ENCODE assay signal across 14 cellular contexts in genomic region chr14:55609681-55610080, GRCh38. TPM values are rescaled to one million over a fixed set of nuclear protein-coding genes. Genes with fewer than 3 reads are reported as not detected.
DNase-seq lines count a peak whose midpoint lies in the region; ATAC-seq, FAIRE-seq and TF ChIP-seq lines count a peak whose summit lies in the region.
"Had no signal": no experiment of that assay in that cellular context is flagged by ENCODE, and none has a peak within 500 bp of the region (broad histone marks: within the 10 kb centered on the region; RNA-seq: fewer than 3 reads in every experiment).

No MANE protein-coding gene starts in this region.

- FAIRE-seq in astrocyte (lab: Jason Lieb, UNC) = no peak
- FAIRE-seq: GM12878 had no signal

- peak overlapping the region; percentile 21 for H3K27ac ChIP-seq in ACC112 (ENCODE audit: low read depth, low read length)
- peak overlapping the region; percentile 24 for H3K27ac ChIP-seq in astrocyte (ENCODE audit: low read depth, low read length)
- H3K27ac ChIP-seq in tibial artery = no peak overlapping the region
- H3K27ac ChIP-seq: left ventricle myocardium inferior had no signal

- peaks cover 93% of the 10 kb centered on the region for H3K79me2 ChIP-seq in ACC112 (ENCODE audit: control insufficient read depth, insufficient read depth, low read length, unreplicated experiment)
- H3K79me2 ChIP-seq in astrocyte (ENCODE audit: insufficient read depth, low read length) = peaks cover 100% of the 10 kb centered on the region

- intact Hi-C loops in tibial artery (cut with DNase I; ENCODE audit: low total_unique reads) = no loop called here

- H3K27me3 ChIP-seq in ACC112 (ENCODE audit: insufficient read depth, low read length) = no peaks in the 10 kb centered on the region
- no peaks in the 10 kb centered on the region for H3K27me3 ChIP-seq in astrocyte (ENCODE audit: insufficient read depth, low read length)
- no peaks in the 10 kb centered on the region for H3K27me3 ChIP-seq in tibial artery

- no peaks in the 10 kb centered on the region for H3K9me3 Mint-ChIP-seq in astrocyte (ENCODE audit: unreplicated experiment)
- no peaks in the 10 kb centered on the region for H3K9me3 Mint-ChIP-seq in natural killer cell treated with Interleukin-12 subunit alpha and Interleukin-12 subunit beta and Interleukin-15 and Interleukin-18, amount 100 ng/mL, for 72 hours
- H3K9me3 Mint-ChIP-seq: activated naive CD4-positive, alpha-beta T cell treated with anti-CD3 and anti-CD28 coated beads, Interleukin-2, amount 10 ng/mL, durations not matched to agents 7 days and 5 days had no signal

- peak overlapping the region; percentile 79 for H3K4me3 Mint-ChIP-seq in astrocyte (ENCODE audit: unreplicated experiment)
- no peak overlapping the region for H3K4me3 Mint-ChIP-seq in natural killer cell treated with Interleukin-12 subunit alpha and Interleukin-12 subunit beta and Interleukin-15 and Interleukin-18, amount 100 ng/mL, for 72 hours
- H3K4me3 Mint-ChIP-seq: activated naive CD4-positive, alpha-beta T cell treated with anti-CD3 and anti-CD28 coated beads, Interleukin-2, amount 10 ng/mL, durations not matched to agents 7 days and 5 days had no signal

- H3K27me3 Mint-ChIP-seq in astrocyte (ENCODE audit: low read depth, unreplicated experiment) = no peaks in the 10 kb centered on the region
- no peaks in the 10 kb centered on the region for H3K27me3 Mint-ChIP-seq in natural killer cell treated with Interleukin-12 subunit alpha and Interleukin-12 subunit beta and Interleukin-15 and Interleukin-18, amount 100 ng/mL, for 72 hours
- H3K27me3 Mint-ChIP-seq: activated naive CD4-positive, alpha-beta T cell treated with anti-CD3 and anti-CD28 coated beads, Interleukin-2, amount 10 ng/mL, durations not matched to agents 7 days and 5 days had no signal

- peak; percentile 49 for DNase-seq in HS-5 (ENCODE audit: low read depth)
- DNase-seq in astrocyte (ENCODE audit: low read depth) = peak; percentile 61
- DNase-seq in islet precursor cell = peak; percentile 61
- no peak for DNase-seq in tibial artery
- no peak for DNase-seq in natural killer cell treated with Interleukin-12 subunit alpha and Interleukin-12 subunit beta and Interleukin-15 and Interleukin-18, amount 100 ng/mL, for 72 hours (ENCODE audit: low spot score)
- DNase-seq: activated naive CD4-positive, alpha-beta T cell treated with anti-CD3 and anti-CD28 coated beads, Interleukin-2, amount 10 ng/mL, durations not matched to agents 7 days and 5 days; left ventricle myocardium inferior; NCI-H1417; NCI-H526; stimulated activated CD4-positive, alpha-beta T cell treated with anti-CD3 and anti-CD28 coated beads, Interleukin-15, amount 100 ng/mL, for 24 hours had no signal

- peaks cover 35% of the 10 kb centered on the region for H3K4me1 Mint-ChIP-seq in astrocyte (ENCODE audit: low read depth, unreplicated experiment)
- H3K4me1 Mint-ChIP-seq in natural killer cell treated with Interleukin-12 subunit alpha and Interleukin-12 subunit beta and Interleukin-15 and Interleukin-18, amount 100 ng/mL, for 72 hours (ENCODE audit: low read depth in 2 of 2) = peaks cover 18 to 30% of the 10 kb centered on the region in 2 donors
- H3K4me1 Mint-ChIP-seq: activated naive CD4-positive, alpha-beta T cell treated with anti-CD3 and anti-CD28 coated beads, Interleukin-2, amount 10 ng/mL, durations not matched to agents 7 days and 5 days had no signal

- ATAC-seq in GM18502 (IDR thresholded peaks at IDR 0.05; ENCODE audit: poor library complexity, unreplicated experiment) (no peak), HG02840 (IDR thresholded peaks at IDR 0.05; ENCODE audit: low FRiP score, unreplicated experiment) (no peak)
- ATAC-seq in natural killer cell treated with Interleukin-12 subunit alpha and Interleukin-12 subunit beta and Interleukin-15 and Interleukin-18, amount 100 ng/mL, for 72 hours = no peak
- ATAC-seq: GM12878 had no signal

- H3K9ac ChIP-seq in astrocyte (ENCODE audit: low read length) = peak overlapping the region; percentile 52

- H3K4me3 ChIP-seq in ACC112 (ENCODE audit: low read depth, low read length) (peak overlapping the region; percentile 60; the same call in 1 of the 2 replicates), astrocyte (ENCODE audit: insufficient read depth, low read depth, low read length) (peak overlapping the region; percentile 11), tibial artery (no peak overlapping the region)
- H3K4me3 ChIP-seq: GM12878, left ventricle myocardium inferior had no signal

- H3K4me1 ChIP-seq in ACC112 (ENCODE audit: control insufficient read depth, insufficient read depth, low read length, unreplicated experiment) = peaks cover 48% of the 10 kb centered on the region
- peaks cover 24% of the 10 kb centered on the region for H3K4me1 ChIP-seq in astrocyte (ENCODE audit: insufficient read depth, low read length)
- peaks cover 0 to 79% (median 19%) of the 10 kb centered on the region in 4 donors for H3K4me1 ChIP-seq in tibial artery

- peaks cover 4% of the 10 kb centered on the region for H3K36me3 Mint-ChIP-seq in astrocyte (ENCODE audit: low read depth, unreplicated experiment)
- peaks cover 14% of the 10 kb centered on the region for H3K36me3 Mint-ChIP-seq in natural killer cell treated with Interleukin-12 subunit alpha and Interleukin-12 subunit beta and Interleukin-15 and Interleukin-18, amount 100 ng/mL, for 72 hours

- H3K4me2 ChIP-seq in astrocyte (ENCODE audit: low read length) = peak overlapping the region; percentile 73

- no peak for TF ChIP-seq CTCF in astrocyte (IDR thresholded peaks at IDR 0.05; ENCODE audit: insufficient read depth, low read depth, low read length)
- TF ChIP-seq CTCF in tibial artery (IDR thresholded peaks at IDR 0.05) = no peak

- H3K9me3 ChIP-seq in astrocyte (ENCODE audit: insufficient read depth, low read depth, low read length) (no peaks in the 10 kb centered on the region), tibial artery (no peaks in the 10 kb centered on the region)
- H3K9me3 ChIP-seq: left ventricle myocardium inferior had no signal

- peak overlapping the region; percentile 94 for H3K27ac Mint-ChIP-seq in astrocyte (ENCODE audit: unreplicated experiment)
- H3K27ac Mint-ChIP-seq in natural killer cell treated with Interleukin-12 subunit alpha and Interleukin-12 subunit beta and Interleukin-15 and Interleukin-18, amount 100 ng/mL, for 72 hours = peak overlapping the region in 1 of 2 donors; percentile 40
- H3K27ac Mint-ChIP-seq: activated naive CD4-positive, alpha-beta T cell treated with anti-CD3 and anti-CD28 coated beads, Interleukin-2, amount 10 ng/mL, durations not matched to agents 7 days and 5 days had no signal

- H2AFZ ChIP-seq in ACC112 (ENCODE audit: low read length, unreplicated experiment) (no peak overlapping the region), astrocyte (ENCODE audit: low read depth, low read length) (no peak overlapping the region)

- H3K36me3 ChIP-seq in ACC112 (ENCODE audit: insufficient read depth, low read length) = peaks cover 8% of the 10 kb centered on the region
- H3K36me3 ChIP-seq in astrocyte (ENCODE audit: insufficient read depth, low read length) = no peaks in the 10 kb centered on the region
- H3K36me3 ChIP-seq in tibial artery = peaks cover 0 to 4% (median 0%) of the 10 kb centered on the region in 3 donors

- peaks cover 50% of the 10 kb centered on the region for H4K20me1 ChIP-seq in astrocyte (ENCODE audit: insufficient read depth, low read length)

RNA-seq across cellular contexts. Expression of gene KTN1, which starts 29.7 kb away (rescaled TPM):
- 181 and 193 TPM in 2 replicates for total RNA-seq in astrocyte
- total RNA-seq in natural killer cell treated with Interleukin-12 subunit alpha and Interleukin-12 subunit beta and Interleukin-15 and Interleukin-18, amount 100 ng/mL, for 72 hours = 100 to 1,000 TPM; 109 to 112 TPM

Comparison
In these comparisons a context has a peak if more than half of its experiments do, and no peak if none do; other contexts are left out.
1. H3K27ac ChIP-seq: peak in ACC112 (single experiment) and astrocyte (single experiment); none in tibial artery (0 of 2).
2. H3K4me3 ChIP-seq: peak in ACC112 (single experiment) and astrocyte (single experiment); none in tibial artery (0 of 2).
3. DNase-seq: peak in HS-5 (single experiment), astrocyte (single experiment) and islet precursor cell (single experiment); none in tibial artery (0 of 2) and natural killer cell treated with Interleukin-12 subunit alpha and Interleukin-12 subunit beta and Interleukin-15 and Interleukin-18, amount 100 ng/mL, for 72 hours (single experiment).